Comparison of ENCODE assay signal across 22 cellular contexts in genomic region chr22:46657655-46657953, GRCh38.
"Had no signal": no experiment of that assay in that cellular context is flagged by ENCODE, and none has a peak within 500 bp of the region (broad histone marks: within the 10 kb centered on the region; RNA-seq: fewer than 3 reads in every experiment).

No MANE protein-coding gene starts in this region.

- H3K36me3 Mint-ChIP-seq: activated naive CD8-positive, alpha-beta T cell treated with anti-CD3 and anti-CD28 coated beads, Interleukin-2, amount 10 ng/mL, durations not matched to agents 7 days and 5 days; WTC11 had no signal

- H3K4me3 Mint-ChIP-seq: activated CD8-positive, alpha-beta T cell treated with anti-CD3 and anti-CD28 coated beads for 36 hours; activated naive CD8-positive, alpha-beta T cell treated with anti-CD3 and anti-CD28 coated beads, Interleukin-2, amount 10 ng/mL, durations not matched to agents 7 days and 5 days; T-helper 1 cell treated with Interleukin-12 subunit alpha and Interleukin-12 subunit beta and Interleukin-4 antibody, amounts not matched to agents 30 μg/mL and 1 μg/mL, for 36 hours; WTC11 had no signal

- H3K9me3 Mint-ChIP-seq: activated CD8-positive, alpha-beta T cell treated with anti-CD3 and anti-CD28 coated beads for 36 hours; activated naive CD8-positive, alpha-beta T cell treated with anti-CD3 and anti-CD28 coated beads, Interleukin-2, amount 10 ng/mL, durations not matched to agents 7 days and 5 days; T-helper 1 cell treated with Interleukin-12 subunit alpha and Interleukin-12 subunit beta and Interleukin-4 antibody, amounts not matched to agents 30 μg/mL and 1 μg/mL, for 36 hours; WTC11 had no signal

- DNase-seq: activated CD4-positive, CD25-positive, alpha-beta regulatory T cell treated with anti-CD3 and anti-CD28 coated beads, Interleukin-2, amount 50 U/mL, for 72 hours; activated CD8-positive, alpha-beta memory T cell treated with anti-CD3 and anti-CD28 coated beads, Interleukin-2, amount 50 U/mL, for 48 hours; activated CD8-positive, alpha-beta T cell treated with anti-CD3 and anti-CD28 coated beads for 36 hours; activated gamma-delta T cell; activated naive CD4-positive, alpha-beta T cell treated with anti-CD3 and anti-CD28 coated beads, Interleukin-2, amount 50 U/mL, for 16 hours; activated naive CD8-positive, alpha-beta T cell treated with anti-CD3 and anti-CD28 coated beads, Interleukin-2, amount 10 ng/mL, durations not matched to agents 7 days and 5 days; activated T-cell treated with anti-CD3 and anti-CD28 coated beads, Interleukin-2, amount 50 U/mL, for 1 hour; adrenal gland; anterior cingulate cortex; caudate nucleus; MG63; MV-4-11; NCI-H1105; NCI-H1436 treated with DMSO at 0.1 percent for 48 hours; NCI-H187; NCI-H2081; NCI-H510A treated with DMSO at 0.1 percent for 48 hours; NCI-H69; SHP77 treated with DMSO at 0.1 percent for 48 hours; T-helper 9 cell had no signal

- H3K27me3 Mint-ChIP-seq: activated CD8-positive, alpha-beta T cell treated with anti-CD3 and anti-CD28 coated beads for 36 hours; activated naive CD8-positive, alpha-beta T cell treated with anti-CD3 and anti-CD28 coated beads, Interleukin-2, amount 10 ng/mL, durations not matched to agents 7 days and 5 days had no signal

- H3K27ac Mint-ChIP-seq: activated CD8-positive, alpha-beta T cell treated with anti-CD3 and anti-CD28 coated beads for 36 hours; activated naive CD8-positive, alpha-beta T cell treated with anti-CD3 and anti-CD28 coated beads, Interleukin-2, amount 10 ng/mL, durations not matched to agents 7 days and 5 days; T-helper 1 cell treated with Interleukin-12 subunit alpha and Interleukin-12 subunit beta and Interleukin-4 antibody, amounts not matched to agents 30 μg/mL and 1 μg/mL, for 36 hours; WTC11 had no signal

- ATAC-seq: activated CD8-positive, alpha-beta T cell treated with anti-CD3 and anti-CD28 coated beads for 36 hours; WTC11 had no signal
